Comparison of ENCODE assay signal across 7 cellular contexts in genomic region chr15:22252047-22252446, GRCh38.
A peak's percentile ranks its signal among the peaks of the same experiment; 100 is the strongest.
DNase-seq lines count a peak whose midpoint lies in the region; ATAC-seq and TF ChIP-seq lines count a peak whose summit lies in the region.
"Not testable (repeated sequence)": the region's sequence is repeated elsewhere in the genome, so short reads cannot be mapped to it uniquely, and the experiment has no call there.

No MANE protein-coding gene starts in this region.

- not testable (repeated sequence) for H3K27ac Mint-ChIP-seq in endodermal cell
- peak overlapping the region; percentile 1 to 56 for H3K27ac Mint-ChIP-seq in natural killer cell

- not testable (repeated sequence) for H3K36me3 ChIP-seq in BLaER1; endodermal cell (ENCODE audit: control insufficient read depth, insufficient read depth, low read length); liver (ENCODE audit: control insufficient read depth in 4 of 4, insufficient read depth in 3 of 4, low read depth in 1 of 4, low read length in 3 of 4)

- peaks cover 12% of the 10 kb centered on the region for H3K36me3 Mint-ChIP-seq in endodermal cell (ENCODE audit: low read depth)
- not testable (repeated sequence) for H3K36me3 Mint-ChIP-seq in natural killer cell

- H3K4me2 ChIP-seq in BLaER1: peak overlapping the region; percentile 95

- ATAC-seq in left lobe of liver: peak; percentile 9
- not testable (repeated sequence) for ATAC-seq in natural killer cell

- not testable (repeated sequence) for H3K27ac ChIP-seq in BLaER1; endodermal cell (ENCODE audit: low read depth, low read length)
- peak overlapping the region; percentile 89 to 91 for H3K27ac ChIP-seq in liver (ENCODE audit: low read depth in 1 of 2, low read length in 2 of 2)

- not testable (repeated sequence) for H3K27me3 Mint-ChIP-seq in endodermal cell (ENCODE audit: insufficient read depth); natural killer cell (ENCODE audit: low read depth in 2 of 2)

- not testable (repeated sequence) for H3K9ac ChIP-seq in BLaER1; endodermal cell (ENCODE audit: extremely low read depth, low read length, poor library complexity, severe bottlenecking)
- H3K9ac ChIP-seq in liver (ENCODE audit: low read depth in 1 of 2, low read length in 2 of 2): peak overlapping the region; percentile 10 to 91

- not testable (repeated sequence) for H4K20me1 ChIP-seq in BLaER1

- not testable (repeated sequence) for H3K27me3 ChIP-seq in BLaER1; endodermal cell (ENCODE audit: control insufficient read depth, insufficient read depth, low read length, poor library complexity, severe bottlenecking); liver (ENCODE audit: control insufficient read depth in 4 of 4, insufficient read depth in 4 of 4, low read length in 3 of 4)

- H3K4me3 ChIP-seq in BLaER1; liver (ENCODE audit: low read depth in 1 of 3, low read length in 3 of 3): not testable (repeated sequence)
- peak overlapping the region; percentile 20 for H3K4me3 ChIP-seq in endodermal cell (ENCODE audit: low read length)
- H3K4me3 ChIP-seq in iPS-18c (ENCODE audit: insufficient read depth, low read depth, low read length): peak overlapping the region; percentile 20; the same call in 1 of the 2 replicates

- H3K9me3 ChIP-seq in BLaER1 (peaks cover 12% of the 10 kb centered on the region), endodermal cell (ENCODE audit: control insufficient read depth, low read length) (peaks cover 84% of the 10 kb centered on the region), iPS-18c (ENCODE audit: control insufficient read depth, insufficient read depth, low read length) (peaks cover 54% of the 10 kb centered on the region)
- H3K9me3 ChIP-seq in liver (ENCODE audit: control insufficient read depth in 4 of 4, low read length in 3 of 4): not testable (repeated sequence)

- H3K4me3 Mint-ChIP-seq in endodermal cell, natural killer cell: not testable (repeated sequence)

- H3K4me1 Mint-ChIP-seq in endodermal cell: not testable (repeated sequence)
- peaks cover 39 to 84% of the 10 kb centered on the region in 2 donors for H3K4me1 Mint-ChIP-seq in natural killer cell

- H3K4me1 ChIP-seq in BLaER1 (peaks cover 43% of the 10 kb centered on the region), liver (ENCODE audit: control insufficient read depth in 4 of 4, insufficient read depth in 4 of 4, low read length in 3 of 4) (peaks cover 7 to 89% (median 69%) of the 10 kb centered on the region in 4 donors)
- H3K4me1 ChIP-seq in endodermal cell (ENCODE audit: control insufficient read depth, insufficient read depth, low read length): not testable (repeated sequence)

- peaks cover 99% of the 10 kb centered on the region for H3K9me3 Mint-ChIP-seq in endodermal cell
- H3K9me3 Mint-ChIP-seq in natural killer cell: not testable (repeated sequence)

- TF ChIP-seq CTCF in endodermal cell (conservative IDR thresholded peaks at IDR 0.05); liver (IDR thresholded peaks at IDR 0.05; ENCODE audit: low read depth, low read length, missing input control); natural killer cell (IDR thresholded peaks at IDR 0.05): not testable (repeated sequence)

- intact Hi-C loops in natural killer cell (cut with micrococcal nuclease): loop anchor here (2.0 kb wide), 1 partner anchor 19 kb away; no protein-coding TSS in a partner anchor

- TF ChIP-seq RAD21 in liver (IDR thresholded peaks at IDR 0.05): not testable (repeated sequence)

- WGBS in endodermal cell (ENCODE audit: insufficient coverage in 1 of 2, insufficient read length in 1 of 2), 2 experiments: 53 to 67% methylated on average over 4 of the region's 4 CpGs
- 38% methylated on average over 4 of the region's 4 CpGs for WGBS in liver

- DNase-seq in NCI-H460 (ENCODE audit: extremely low read depth, low read depth): peak; percentile 73
- DNase-seq in endodermal cell; left lobe of liver (ENCODE audit: low spot score); natural killer cell: not testable (repeated sequence)

TF ChIP-seq in liver, 16 proteins besides CTCF, POLR2A, EP300 and RAD21:
- peak; percentile 61 for TF ChIP-seq SP1 (IDR thresholded peaks at IDR 0.05)
- peak; percentile 9 for TF ChIP-seq FOXA2 (IDR thresholded peaks at IDR 0.05)
- TF ChIP-seq YY1 (IDR thresholded peaks at IDR 0.05): peak; percentile 32
- peak; percentile 46 to 49 for TF ChIP-seq HNF4A (conservative IDR thresholded peaks at IDR 0.05)
- TF ChIP-seq RXRA (IDR thresholded peaks at IDR 0.05): peak; percentile 39 to 44
